In genomic region chr1:1775364-1776226, GRCh38 we compare ENCODE assay signal across 9 cellular contexts. TPM values are rescaled to one million over a fixed set of nuclear protein-coding genes. Genes with fewer than 3 reads are reported as not detected.
DNase-seq lines count a peak whose midpoint lies in the region; ATAC-seq and TF ChIP-seq lines count a peak whose summit lies in the region.
"Had no signal": no experiment of that assay in that cellular context is flagged by ENCODE, and none has a peak within 500 bp of the region (broad histone marks: within the 10 kb centered on the region; RNA-seq: fewer than 3 reads in every experiment).

No MANE protein-coding gene starts in this region.

- H3K36me3 ChIP-seq in endodermal cell (ENCODE audit: control insufficient read depth, insufficient read depth, low read length), result peaks cover 25% of the 10 kb centered on the region

- no peak overlapping the region for H3K9ac ChIP-seq in endodermal cell (ENCODE audit: extremely low read depth, low read length, poor library complexity, severe bottlenecking)

- 92 to 96% methylated on average over 10 to 11 of the region's 11 CpGs for WGBS in endodermal cell (ENCODE audit: insufficient coverage in 1 of 2, insufficient read length in 1 of 2), 2 experiments

- H3K4me1 ChIP-seq in endodermal cell (ENCODE audit: control insufficient read depth, insufficient read depth, low read length), result peaks cover 12% of the 10 kb centered on the region

- no peak for TF ChIP-seq CTCF in endodermal cell (conservative IDR thresholded peaks at IDR 0.05)

- no peak overlapping the region for H3K27ac ChIP-seq in endodermal cell (ENCODE audit: low read depth, low read length)

- peak overlapping the region; percentile 56 for H3K27ac Mint-ChIP-seq in activated CD4-positive, alpha-beta T cell treated with anti-CD3 and anti-CD28 coated beads for 36 hours
- peak overlapping the region; percentile 55 for H3K27ac Mint-ChIP-seq in endodermal cell
- H3K27ac Mint-ChIP-seq in stimulated activated naive CD8-positive, alpha-beta T cell treated with anti-CD3 and anti-CD28 coated beads, Interleukin-15, amount 100 ng/mL, for 72 hours, result peak overlapping the region; percentile 47 to 78

- peaks cover 5% of the 10 kb centered on the region for H3K9me3 Mint-ChIP-seq in activated CD4-positive, alpha-beta T cell treated with anti-CD3 and anti-CD28 coated beads for 36 hours (ENCODE audit: low read depth)
- peaks cover 14% of the 10 kb centered on the region for H3K9me3 Mint-ChIP-seq in endodermal cell
- peaks cover 0 to 6% of the 10 kb centered on the region in 2 donors for H3K9me3 Mint-ChIP-seq in stimulated activated naive CD8-positive, alpha-beta T cell treated with anti-CD3 and anti-CD28 coated beads, Interleukin-15, amount 100 ng/mL, for 72 hours

- H3K4me1 Mint-ChIP-seq in activated CD4-positive, alpha-beta T cell treated with anti-CD3 and anti-CD28 coated beads for 36 hours, result peaks cover 43% of the 10 kb centered on the region
- peaks cover 30% of the 10 kb centered on the region for H3K4me1 Mint-ChIP-seq in endodermal cell
- peaks cover 48% of the 10 kb centered on the region for H3K4me1 Mint-ChIP-seq in stimulated activated naive CD8-positive, alpha-beta T cell treated with anti-CD3 and anti-CD28 coated beads, Interleukin-15, amount 100 ng/mL, for 72 hours

- H3K4me3 ChIP-seq in endodermal cell (ENCODE audit: low read length), result peak overlapping the region; percentile 5

- H3K36me3 Mint-ChIP-seq in activated CD4-positive, alpha-beta T cell treated with anti-CD3 and anti-CD28 coated beads for 36 hours (ENCODE audit: low read depth), result peaks cover 24% of the 10 kb centered on the region
- peaks cover 31% of the 10 kb centered on the region for H3K36me3 Mint-ChIP-seq in endodermal cell (ENCODE audit: low read depth)

- H3K27me3 Mint-ChIP-seq in activated CD4-positive, alpha-beta T cell treated with anti-CD3 and anti-CD28 coated beads for 36 hours, result no peaks in the 10 kb centered on the region
- no peaks in the 10 kb centered on the region for H3K27me3 Mint-ChIP-seq in endodermal cell (ENCODE audit: insufficient read depth)
- no peaks in the 10 kb centered on the region for H3K27me3 Mint-ChIP-seq in stimulated activated naive CD8-positive, alpha-beta T cell treated with anti-CD3 and anti-CD28 coated beads, Interleukin-15, amount 100 ng/mL, for 72 hours

- H3K9me3 ChIP-seq in endodermal cell (ENCODE audit: control insufficient read depth, low read length), result peaks cover 18% of the 10 kb centered on the region

- H3K4me3 Mint-ChIP-seq in activated CD4-positive, alpha-beta T cell treated with anti-CD3 and anti-CD28 coated beads for 36 hours, result peak overlapping the region; percentile 27
- H3K4me3 Mint-ChIP-seq in endodermal cell, result peak overlapping the region; percentile 13
- peak overlapping the region; percentile 43 to 76 for H3K4me3 Mint-ChIP-seq in stimulated activated naive CD8-positive, alpha-beta T cell treated with anti-CD3 and anti-CD28 coated beads, Interleukin-15, amount 100 ng/mL, for 72 hours

- POLR2A ChIA-PET in activated CD4-positive, alpha-beta T cell treated with anti-CD3 and anti-CD28 coated beads for 36 hours (lab: Charles Lee), result interaction anchor here (0.6 kb wide), 1 partner anchor 399 kb away, joined by 4 read pairs; no protein-coding TSS in a partner anchor

- intact Hi-C loops in activated CD4-positive, alpha-beta T cell treated with anti-CD3 and anti-CD28 coated beads for 36 hours (cut with DNase I, micrococcal nuclease), result no loop called here

- no peak for DNase-seq in activated CD4-positive, alpha-beta T cell treated with anti-CD3 and anti-CD28 coated beads for 36 hours
- DNase-seq in activated CD4-positive, alpha-beta T cell treated with anti-CD3 and anti-CD28 coated beads for 1 hour, result no peak
- peak; percentile 41 for DNase-seq in NOMO-1 treated with dmso at 0.1 percent for 144 hours (lab: John Stamatoyannopoulos, UW; ENCODE audit: unreplicated experiment)
- DNase-seq in endodermal cell, result no peak
- no peak for DNase-seq in stimulated activated naive CD8-positive, alpha-beta T cell treated with anti-CD3 and anti-CD28 coated beads, Interleukin-15, amount 100 ng/mL, for 72 hours
- DNase-seq in A172 (ENCODE audit: low spot score), result no peak
- DNase-seq in 8988T, result no peak
- DNase-seq: stimulated activated CD4-positive, alpha-beta T cell treated with anti-CD3 and anti-CD28 coated beads, Interleukin-4, amount 100 ng/mL, for 24 hours had no signal

- ATAC-seq in activated CD4-positive, alpha-beta T cell treated with anti-CD3 and anti-CD28 coated beads for 36 hours, result no peak
- ATAC-seq in stimulated activated naive CD8-positive, alpha-beta T cell treated with anti-CD3 and anti-CD28 coated beads, Interleukin-15, amount 100 ng/mL, for 72 hours, result no peak
- ATAC-seq in GM19328 (IDR thresholded peaks at IDR 0.05; ENCODE audit: unreplicated experiment), result no peak

- H3K27me3 ChIP-seq in endodermal cell (ENCODE audit: control insufficient read depth, insufficient read depth, low read length, poor library complexity, severe bottlenecking), result no peaks in the 10 kb centered on the region

- CTCF ChIA-PET in activated CD4-positive, alpha-beta T cell treated with anti-CD3 and anti-CD28 coated beads for 36 hours (lab: Charles Lee), result interaction anchor here (0.6 kb wide), 1 partner anchor 41 kb away, joined by 3 read pairs; no protein-coding TSS in a partner anchor

RNA-seq across cellular contexts. Expression of gene NADK, which starts 2.7 kb away (rescaled TPM):
- 10 to 100 TPM; 53.1 to 56.2 TPM for total RNA-seq in activated CD4-positive, alpha-beta T cell treated with anti-CD3 and anti-CD28 coated beads for 36 hours
- 10 to 100 TPM; 75.2 to 81.6 TPM for total RNA-seq in endodermal cell
- polyA plus RNA-seq in endodermal cell (2013, experiment 1 of 2), result 49.0 TPM
- 44.8 TPM for polyA plus RNA-seq in endodermal cell (2013, experiment 2 of 2)
- 28.4 and 31.5 TPM in 2 replicates for total RNA-seq in A172 (2014; rRNA removed; shearing (Covaris generic))

RNA-seq across cellular contexts. Expression of gene CDK11A, which starts 51.4 kb away (rescaled TPM):
- 10 to 100 TPM; 44.3 to 50.5 TPM for total RNA-seq in activated CD4-positive, alpha-beta T cell treated with anti-CD3 and anti-CD28 coated beads for 36 hours
- 10 to 100 TPM; 61.0 to 62.1 TPM for total RNA-seq in endodermal cell
- 43.3 TPM for polyA plus RNA-seq in endodermal cell (2013, experiment 1 of 2)
- 36.0 TPM for polyA plus RNA-seq in endodermal cell (2013, experiment 2 of 2)
- total RNA-seq in A172 (2014; rRNA removed; shearing (Covaris generic)), result 6.6 and 9.8 TPM in 2 replicates
